In the genomic region with DNA sequence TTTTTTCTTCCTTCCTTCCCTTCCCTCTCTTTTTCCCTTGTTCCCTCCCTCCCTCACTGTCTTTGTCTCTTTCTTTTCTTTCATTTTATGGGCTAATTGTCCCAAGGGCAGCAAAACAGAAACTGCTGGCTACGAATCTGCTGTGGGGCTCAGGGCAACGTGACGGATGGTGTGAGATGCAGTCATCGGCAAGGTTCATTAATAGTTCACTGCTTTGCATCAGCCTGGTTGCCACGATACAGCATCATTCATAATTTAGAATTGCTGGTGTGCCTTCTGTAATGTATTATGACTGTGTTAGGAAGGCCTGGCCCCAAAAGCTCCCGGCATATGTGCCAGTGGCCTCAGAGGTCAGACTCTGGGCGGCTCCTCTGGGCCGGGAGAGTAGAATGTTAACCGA, we compare ENCODE assay signal across 1 cellular context.
TF ChIP-seq lines count a peak whose summit lies in the region.

No MANE protein-coding gene starts in this region.

TF ChIP-seq in HepG2, 621 proteins besides CTCF, POLR2A, EP300 and RAD21 (continued from another document):
- TF ChIP-seq, protein P1, sequence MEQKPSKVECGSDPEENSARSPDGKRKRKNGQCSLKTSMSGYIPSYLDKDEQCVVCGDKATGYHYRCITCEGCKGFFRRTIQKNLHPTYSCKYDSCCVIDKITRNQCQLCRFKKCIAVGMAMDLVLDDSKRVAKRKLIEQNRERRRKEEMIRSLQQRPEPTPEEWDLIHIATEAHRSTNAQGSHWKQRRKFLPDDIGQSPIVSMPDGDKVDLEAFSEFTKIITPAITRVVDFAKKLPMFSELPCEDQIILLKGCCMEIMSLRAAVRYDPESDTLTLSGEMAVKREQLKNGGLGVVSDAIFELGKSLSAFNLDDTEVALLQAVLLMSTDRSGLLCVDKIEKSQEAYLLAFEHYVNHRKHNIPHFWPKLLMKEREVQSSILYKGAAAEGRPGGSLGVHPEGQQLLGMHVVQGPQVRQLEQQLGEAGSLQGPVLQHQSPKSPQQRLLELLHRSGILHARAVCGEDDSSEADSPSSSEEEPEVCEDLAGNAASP (CRISPR knock-in tag; IDR thresholded peaks at IDR 0.05; ENCODE audit: borderline replicate concordance), result no peak
